9 cellular contexts compared by ENCODE assay signal in the genomic region with DNA sequence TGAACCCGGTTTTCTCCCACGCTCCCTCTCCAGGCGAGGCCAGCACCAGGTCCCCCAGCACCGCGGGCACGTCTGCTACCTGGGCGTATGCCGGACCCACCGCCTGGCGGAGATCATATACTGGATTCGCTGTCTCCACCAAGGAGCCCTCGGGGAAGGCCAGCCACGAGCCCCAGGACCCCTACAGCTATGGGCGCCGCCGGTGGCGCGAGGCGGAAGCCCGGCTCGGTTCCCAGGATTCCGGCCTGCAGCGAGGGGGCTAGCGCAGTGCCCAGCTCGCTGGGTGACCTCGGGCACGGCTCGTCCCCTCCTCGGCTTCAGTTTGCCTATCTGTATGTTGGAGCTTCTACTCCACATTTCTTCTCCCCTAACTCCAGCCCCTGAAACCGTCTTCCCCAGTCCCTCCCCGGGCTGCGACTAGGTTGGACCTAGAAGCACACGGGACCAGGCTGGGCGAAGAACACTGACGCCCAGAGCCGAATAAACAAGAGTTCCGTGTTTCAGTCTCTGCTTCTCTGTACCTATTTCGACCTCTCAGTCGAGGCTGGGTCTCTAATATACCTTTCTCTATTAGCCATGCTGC. TPM values are rescaled to one million over a fixed set of nuclear protein-coding genes. Genes with fewer than 3 reads are reported as not detected.
DNase-seq lines count a peak whose midpoint lies in the region; ATAC-seq and TF ChIP-seq lines count a peak whose summit lies in the region.
"Had no signal": no experiment of that assay in that cellular context is flagged by ENCODE, and none has a peak within 500 bp of the region (broad histone marks: within the 10 kb centered on the region; RNA-seq: fewer than 3 reads in every experiment).

No MANE protein-coding gene starts in this region.

- intact Hi-C loops in dendritic cell treated with granulocyte-macrophage colony-stimulating factor and Interleukin-4, amounts not matched to agents 40 ng/mL and 50 ng/mL, for 4 days (cut with micrococcal nuclease) = no loop called here
- intact Hi-C loops in uterus (cut with DNase I; ENCODE audit: low total_unique reads) = no loop called here

- H3K27me3 Mint-ChIP-seq in activated T-cell treated with anti-CD3 and anti-CD28 coated beads, Interleukin-2, amount 50 U/mL, for 4 hours (ENCODE audit: low read depth) = peaks cover 16% of the 10 kb centered on the region
- peaks cover 58% of the 10 kb centered on the region for H3K27me3 Mint-ChIP-seq in dendritic cell treated with granulocyte-macrophage colony-stimulating factor and Interleukin-4, amounts not matched to agents 40 ng/mL and 50 ng/mL, for 4 days

- peak overlapping the region; percentile 39 to 44 for H3K4me3 ChIP-seq in uterus

- H3K36me3 Mint-ChIP-seq in activated T-cell treated with anti-CD3 and anti-CD28 coated beads, Interleukin-2, amount 50 U/mL, for 4 hours (ENCODE audit: insufficient read depth) = peaks cover 15% of the 10 kb centered on the region
- H3K36me3 Mint-ChIP-seq in dendritic cell treated with granulocyte-macrophage colony-stimulating factor and Interleukin-4, amounts not matched to agents 40 ng/mL and 50 ng/mL, for 4 days (ENCODE audit: low read depth) = peaks cover 44% of the 10 kb centered on the region

- H3K27me3 ChIP-seq in uterus = no peaks in the 10 kb centered on the region

- no peaks in the 10 kb centered on the region for H3K9me3 Mint-ChIP-seq in activated T-cell treated with anti-CD3 and anti-CD28 coated beads, Interleukin-2, amount 50 U/mL, for 4 hours
- H3K9me3 Mint-ChIP-seq in dendritic cell treated with granulocyte-macrophage colony-stimulating factor and Interleukin-4, amounts not matched to agents 40 ng/mL and 50 ng/mL, for 4 days = no peaks in the 10 kb centered on the region

- peak in 1 of 4 experiments; percentile 4 for TF ChIP-seq CTCF in uterus (IDR thresholded peaks at IDR 0.05)

- H3K36me3 ChIP-seq in uterus = no peaks in the 10 kb centered on the region

- H3K27ac Mint-ChIP-seq in dendritic cell treated with granulocyte-macrophage colony-stimulating factor and Interleukin-4, amounts not matched to agents 40 ng/mL and 50 ng/mL, for 4 days = peak overlapping the region; percentile 57

- peak overlapping the region; percentile 77 for H3K4me3 Mint-ChIP-seq in activated T-cell treated with anti-CD3 and anti-CD28 coated beads, Interleukin-2, amount 50 U/mL, for 4 hours
- H3K4me3 Mint-ChIP-seq in dendritic cell treated with granulocyte-macrophage colony-stimulating factor and Interleukin-4, amounts not matched to agents 40 ng/mL and 50 ng/mL, for 4 days = peak overlapping the region; percentile 52

- peaks cover 17% of the 10 kb centered on the region for H3K4me1 Mint-ChIP-seq in activated T-cell treated with anti-CD3 and anti-CD28 coated beads, Interleukin-2, amount 50 U/mL, for 4 hours (ENCODE audit: low read depth)
- peaks cover 47% of the 10 kb centered on the region for H3K4me1 Mint-ChIP-seq in dendritic cell treated with granulocyte-macrophage colony-stimulating factor and Interleukin-4, amounts not matched to agents 40 ng/mL and 50 ng/mL, for 4 days (ENCODE audit: low read depth)

- peak; percentile 10 to 15 for ATAC-seq in activated T-cell treated with anti-CD3 and anti-CD28 coated beads, Interleukin-2, amount 50 U/mL, for 4 hours
- ATAC-seq: Panc1 had no signal

- H3K9me3 ChIP-seq in uterus = no peaks in the 10 kb centered on the region

- no peak for TF ChIP-seq POLR2A in uterus (IDR thresholded peaks at IDR 0.05)

- peak overlapping the region; percentile 71 to 77 for H3K27ac ChIP-seq in uterus

- DNase-seq in activated T-cell treated with anti-CD3 and anti-CD28 coated beads, Interleukin-2, amount 50 U/mL, for 4 hours = no peak
- DNase-seq in activated T-cell treated with anti-CD3 and anti-CD28 coated beads, Interleukin-2, amount 50 U/mL, for 1 hour = no peak
- DNase-seq in midbrain (lab: John Stamatoyannopoulos, UW) (peak; percentile 44), uterus (no peak), NCI-H345 (lab: John Stamatoyannopoulos, UW) (no peak), GM03348 (ENCODE audit: low spot score) (no peak), NOMO-1 treated with DMSO at 0.1 percent for 48 hours (lab: John Stamatoyannopoulos, UW; ENCODE audit: unreplicated experiment) (no peak)

- peaks cover 0 to 7% of the 10 kb centered on the region in 2 donors for H3K4me1 ChIP-seq in uterus

RNA-seq across cellular contexts. Expression of gene CPT1C, which starts 0.8 kb away (rescaled TPM):
- total RNA-seq in activated T-cell treated with anti-CD3 and anti-CD28 coated beads, Interleukin-2, amount 50 U/mL, for 4 hours = 1 to 10 TPM in 1 of 3 donors, under 1 TPM in 2; 0.60 to 1.2 (median 0.95) TPM
- total RNA-seq in uterus = 10 to 100 TPM in 2 of 4 donors, 1 to 10 TPM in 2; 1.5 to 26.6 (median 12.2) TPM

RNA-seq across cellular contexts. Expression of gene ADM5, which starts 0.8 kb away (rescaled TPM):
- 10 to 100 TPM; 16.3 to 20.8 (median 17.2) TPM for total RNA-seq in activated T-cell treated with anti-CD3 and anti-CD28 coated beads, Interleukin-2, amount 50 U/mL, for 4 hours
- 1 to 10 TPM in 3 of 4 donors, not detected in 1; 1.3 to 6.0 (median 1.5) TPM for total RNA-seq in uterus

RNA-seq across cellular contexts. Expression of gene PRMT1, which starts 13.1 kb away (rescaled TPM):
- 100 to 1,000 TPM; 692 to 815 (median 725) TPM for total RNA-seq in activated T-cell treated with anti-CD3 and anti-CD28 coated beads, Interleukin-2, amount 50 U/mL, for 4 hours
- total RNA-seq in uterus = 100 to 1,000 TPM in 3 of 4 donors, 10 to 100 TPM in 1; 78.5 to 274 (median 217) TPM

RNA-seq across cellular contexts. Expression of gene BCL2L12, which starts 24.4 kb away (rescaled TPM):
- total RNA-seq in activated T-cell treated with anti-CD3 and anti-CD28 coated beads, Interleukin-2, amount 50 U/mL, for 4 hours = 10 to 100 TPM; 64.6 to 71.2 (median 71.1) TPM
- 10 to 100 TPM in 1 of 4 donors, 1 to 10 TPM in 3; 3.1 to 23.8 (median 3.5) TPM for total RNA-seq in uterus

RNA-seq across cellular contexts. Expression of gene IRF3, which starts 24.5 kb away (rescaled TPM):
- 100 to 1,000 TPM; 140 to 160 (median 148) TPM for total RNA-seq in activated T-cell treated with anti-CD3 and anti-CD28 coated beads, Interleukin-2, amount 50 U/mL, for 4 hours
- 100 to 1,000 TPM in 1 of 4 donors, 10 to 100 TPM in 2, 1 to 10 TPM in 1; 8.2 to 106 (median 63.9) TPM for total RNA-seq in uterus
